In the genomic region with DNA sequence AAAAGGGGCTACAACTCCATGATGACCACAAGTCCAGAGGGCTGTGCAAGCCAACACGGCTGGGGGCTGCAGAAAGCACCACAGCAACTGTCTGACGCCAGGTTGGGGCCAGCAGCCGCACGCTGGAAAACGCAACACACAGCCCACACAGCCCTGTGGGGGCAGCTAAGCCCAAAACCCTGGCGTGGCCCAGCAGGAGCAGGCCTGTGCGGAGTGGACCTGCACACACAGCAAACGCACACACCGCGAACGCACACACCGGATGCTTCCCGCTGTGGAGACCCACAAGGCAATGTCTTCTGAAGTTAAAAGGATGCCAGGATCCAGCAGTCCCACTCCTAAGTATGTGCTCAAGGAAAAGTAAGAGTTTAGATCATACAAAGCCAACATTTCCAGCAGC, we compare ENCODE assay signal across 16 cellular contexts.
A peak's percentile ranks its signal among the peaks of the same experiment; 100 is the strongest.
DNase-seq lines count a peak whose midpoint lies in the region; ATAC-seq, FAIRE-seq and TF ChIP-seq lines count a peak whose summit lies in the region.
"Had no signal": no experiment of that assay in that cellular context is flagged by ENCODE, and none has a peak within 500 bp of the region (broad histone marks: within the 10 kb centered on the region; RNA-seq: fewer than 3 reads in every experiment).

No MANE protein-coding gene starts in this region.

- H3K4me1 ChIP-seq in kidney (ENCODE audit: control insufficient read depth in 1 of 2, insufficient read depth in 1 of 2, low read depth in 1 of 2, low read length in 2 of 2) = peaks cover 5 to 16% of the 10 kb centered on the region in 2 donors

- intact Hi-C loops in kidney (cut with DNase I) = no loop called here

- H3K4me3 ChIP-seq in kidney (ENCODE audit: low read length in 2 of 2) (peak overlapping the region in 1 of 2 donors; percentile 29), foreskin fibroblast (ENCODE audit: low read depth in 1 of 2, low read length in 2 of 2) (no peak overlapping the region)
- H3K4me3 ChIP-seq: left lung had no signal

- H3K36me3 Mint-ChIP-seq in stimulated activated naive CD8-positive, alpha-beta T cell treated with anti-CD3 and anti-CD28 coated beads, Interleukin-15, Interleukin-2, amounts not matched to agents 100 ng/mL and 50 ng/mL, for 24 hours (ENCODE audit: low read depth) = peaks cover 20% of the 10 kb centered on the region
- H3K36me3 Mint-ChIP-seq in activated naive CD8-positive, alpha-beta T cell treated with anti-CD3 and anti-CD28 coated beads, Interleukin-2, amount 50 U/mL, for 24 hours (ENCODE audit: low read depth) = peaks cover 14% of the 10 kb centered on the region

- TF ChIP-seq CTCF in kidney (IDR thresholded peaks at IDR 0.05; ENCODE audit: borderline replicate concordance, extremely low read depth, insufficient read depth) = no peak
- TF ChIP-seq CTCF in foreskin fibroblast (IDR thresholded peaks at IDR 0.05; ENCODE audit: low read depth, low read length) = no peak
- no peak for TF ChIP-seq CTCF in GM10266 (IDR thresholded peaks at IDR 0.05; ENCODE audit: control insufficient read depth, insufficient read depth, low read depth, missing control alignments)

- peaks cover 48% of the 10 kb centered on the region for H3K4me1 Mint-ChIP-seq in stimulated activated naive CD8-positive, alpha-beta T cell treated with anti-CD3 and anti-CD28 coated beads, Interleukin-15, Interleukin-2, amounts not matched to agents 100 ng/mL and 50 ng/mL, for 24 hours (ENCODE audit: low read depth)
- H3K4me1 Mint-ChIP-seq in activated naive CD8-positive, alpha-beta T cell treated with anti-CD3 and anti-CD28 coated beads, Interleukin-2, amount 50 U/mL, for 24 hours = peaks cover 49% of the 10 kb centered on the region

- no peaks in the 10 kb centered on the region for H3K9me3 Mint-ChIP-seq in stimulated activated naive CD8-positive, alpha-beta T cell treated with anti-CD3 and anti-CD28 coated beads, Interleukin-15, Interleukin-2, amounts not matched to agents 100 ng/mL and 50 ng/mL, for 24 hours
- no peaks in the 10 kb centered on the region for H3K9me3 Mint-ChIP-seq in activated naive CD8-positive, alpha-beta T cell treated with anti-CD3 and anti-CD28 coated beads, Interleukin-2, amount 50 U/mL, for 24 hours

- H3K9me3 ChIP-seq in kidney (ENCODE audit: control insufficient read depth in 1 of 2, low read length in 2 of 2) = no peaks in the 10 kb centered on the region
- H3K9me3 ChIP-seq: left lung had no signal

- H3K27ac ChIP-seq in kidney (ENCODE audit: low read depth in 2 of 2, low read length in 2 of 2) = peak overlapping the region; percentile 36 to 51

- H3K27me3 Mint-ChIP-seq in stimulated activated naive CD8-positive, alpha-beta T cell treated with anti-CD3 and anti-CD28 coated beads, Interleukin-15, Interleukin-2, amounts not matched to agents 100 ng/mL and 50 ng/mL, for 24 hours = no peaks in the 10 kb centered on the region
- no peaks in the 10 kb centered on the region for H3K27me3 Mint-ChIP-seq in activated naive CD8-positive, alpha-beta T cell treated with anti-CD3 and anti-CD28 coated beads, Interleukin-2, amount 50 U/mL, for 24 hours
- H3K27me3 Mint-ChIP-seq: progenitor cell of endocrine pancreas had no signal

- peak overlapping the region; percentile 19 for H3K27ac Mint-ChIP-seq in stimulated activated naive CD8-positive, alpha-beta T cell treated with anti-CD3 and anti-CD28 coated beads, Interleukin-15, Interleukin-2, amounts not matched to agents 100 ng/mL and 50 ng/mL, for 24 hours
- peak overlapping the region; percentile 73 for H3K27ac Mint-ChIP-seq in activated naive CD8-positive, alpha-beta T cell treated with anti-CD3 and anti-CD28 coated beads, Interleukin-2, amount 50 U/mL, for 24 hours

- no peak overlapping the region for H3K9ac ChIP-seq in kidney (ENCODE audit: low read length in 2 of 2)

- no peak for DNase-seq in stimulated activated naive CD8-positive, alpha-beta T cell treated with anti-CD3 and anti-CD28 coated beads, Interleukin-15, Interleukin-2, amounts not matched to agents 100 U/mL and 50 U/mL, for 24 hours
- DNase-seq in activated naive CD8-positive, alpha-beta T cell treated with anti-CD3 and anti-CD28 coated beads, Interleukin-2, amount 50 U/mL, for 24 hours = no peak
- DNase-seq in kidney (peak; percentile 55), GM19238 (ENCODE audit: insufficient read length, low spot score) (no peak), foreskin fibroblast (no peak), GM10266 (ENCODE audit: extremely low spot score) (no peak)
- DNase-seq: ACHN; activated CD4-positive, CD25-positive, alpha-beta regulatory T cell; activated CD8-positive, alpha-beta memory T cell treated with anti-CD3 and anti-CD28 coated beads, Interleukin-2, amount 50 U/mL, for 48 hours; activated naive CD4-positive, alpha-beta T cell treated with anti-CD3 and anti-CD28 coated beads, Interleukin-2, amount 50 U/mL, for 16 hours; NCI-H1436 had no signal

- no peak for ATAC-seq in stimulated activated naive CD8-positive, alpha-beta T cell treated with anti-CD3 and anti-CD28 coated beads, Interleukin-15, Interleukin-2, amounts not matched to agents 100 U/mL and 50 U/mL, for 24 hours
- ATAC-seq in activated naive CD8-positive, alpha-beta T cell treated with anti-CD3 and anti-CD28 coated beads, Interleukin-2, amount 50 U/mL, for 24 hours = no peak
- ATAC-seq in HG02938 (IDR thresholded peaks at IDR 0.05; ENCODE audit: unreplicated experiment) = no peak
- ATAC-seq: left lung had no signal

- no peak overlapping the region for H3K4me3 Mint-ChIP-seq in stimulated activated naive CD8-positive, alpha-beta T cell treated with anti-CD3 and anti-CD28 coated beads, Interleukin-15, Interleukin-2, amounts not matched to agents 100 ng/mL and 50 ng/mL, for 24 hours
- peak overlapping the region; percentile 27 for H3K4me3 Mint-ChIP-seq in activated naive CD8-positive, alpha-beta T cell treated with anti-CD3 and anti-CD28 coated beads, Interleukin-2, amount 50 U/mL, for 24 hours

- no peak for FAIRE-seq in kidney (lab: Jason Lieb, UNC)
- FAIRE-seq: H54 had no signal

- H3K36me3 ChIP-seq in kidney (ENCODE audit: control insufficient read depth in 1 of 2, insufficient read depth in 2 of 2, low read length in 2 of 2) = no peaks in the 10 kb centered on the region
- H3K36me3 ChIP-seq: left lung had no signal
